In the genomic region with DNA sequence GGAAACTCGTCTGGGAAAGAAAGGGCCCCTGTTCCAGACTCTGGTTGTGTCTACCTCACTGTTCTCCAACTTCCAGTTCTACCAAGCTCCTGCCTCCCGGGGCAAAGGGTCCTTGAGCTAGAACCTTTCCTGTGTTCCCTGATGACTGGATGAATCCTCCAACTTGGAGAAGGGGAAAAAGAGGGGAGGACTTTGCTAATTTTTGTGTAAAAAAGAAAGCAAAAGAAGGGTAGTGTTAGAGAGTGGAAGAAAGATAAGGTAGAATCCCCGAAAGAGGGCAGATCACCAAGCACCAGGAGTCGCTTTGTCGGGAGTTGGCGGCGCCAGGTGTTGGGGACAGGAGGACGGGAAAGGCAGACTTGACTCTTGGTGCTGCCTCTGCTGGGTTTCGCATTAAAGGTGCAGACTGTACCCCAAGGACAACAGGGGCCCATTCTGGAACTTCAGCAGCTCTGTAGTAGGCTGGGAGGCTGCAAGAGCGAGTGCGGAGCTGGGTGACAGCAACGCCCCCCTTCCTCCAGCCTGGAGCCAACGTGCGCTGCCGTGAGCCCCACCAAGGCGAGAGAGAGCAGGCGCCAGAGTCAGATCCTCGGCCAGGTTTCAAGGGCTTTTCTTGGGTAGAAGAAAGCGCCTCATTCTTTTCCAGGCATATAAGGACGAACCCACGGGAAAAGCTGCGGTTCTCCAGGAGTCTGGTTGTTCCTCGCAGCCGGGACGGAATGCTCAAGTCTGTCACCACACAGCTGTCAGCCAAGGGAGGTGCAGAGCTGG, we compare ENCODE assay signal across 9 cellular contexts. TPM values are rescaled to one million over a fixed set of nuclear protein-coding genes. Genes with fewer than 3 reads are reported as not detected.
DNase-seq lines count a peak whose midpoint lies in the region; ATAC-seq, FAIRE-seq and TF ChIP-seq lines count a peak whose summit lies in the region.
"Had no signal": no experiment of that assay in that cellular context is flagged by ENCODE, and none has a peak within 500 bp of the region (broad histone marks: within the 10 kb centered on the region; RNA-seq: fewer than 3 reads in every experiment).

No MANE protein-coding gene starts in this region.

- no peaks in the 10 kb centered on the region for H3K79me2 ChIP-seq in fibroblast of lung (ENCODE audit: control insufficient read depth, insufficient read depth, low read length)

- no peak for FAIRE-seq in RCC 7860 (lab: Jason Lieb, UNC)

- TF ChIP-seq CTCF in fibroblast of lung (conservative IDR thresholded peaks at IDR 0.05 in 1 of 2, IDR thresholded peaks at IDR 0.05 in 1 of 2; ENCODE audit: low read depth in 1 of 2, low read length in 2 of 2): no peak

- DNase-seq in AG08395 (ENCODE audit: low spot score) (peak; percentile 3), fibroblast of lung (ENCODE audit: low read depth in 2 of 2) (peak; percentile 1 to 3), RCC 7860 (ENCODE audit: low spot score) (no peak)
- DNase-seq: activated CD4-positive, alpha-beta T cell treated with anti-CD3 and anti-CD28 coated beads, Interleukin-2, amount 50 U/mL, for 48 hours had no signal

- H3K9ac ChIP-seq in HUES64 (ENCODE audit: low read depth, low read length) (no peak overlapping the region), fibroblast of lung (ENCODE audit: insufficient read depth, low read length) (no peak overlapping the region)

- H3K4me1 ChIP-seq in HUES64 (ENCODE audit: insufficient read depth, low read length) (peaks cover 22% of the 10 kb centered on the region), fibroblast of lung (ENCODE audit: control insufficient read depth, extremely low read depth, insufficient read depth, low read length) (peaks cover 3% of the 10 kb centered on the region), neuron (ENCODE audit: insufficient read depth, low read length) (peaks cover 10% of the 10 kb centered on the region)

- no peaks in the 10 kb centered on the region for H4K20me1 ChIP-seq in fibroblast of lung (ENCODE audit: control insufficient read depth, extremely low read depth, insufficient read depth, low read length)

- H3K4me3 ChIP-seq in HUES64 (ENCODE audit: low read length): peak overlapping the region; percentile 61
- peak overlapping the region; percentile 56 to 81 (median 72) for H3K4me3 ChIP-seq in fibroblast of lung (replicated peaks in 1 of 4; ENCODE audit: control extremely low read depth in 1 of 4, insufficient read depth in 1 of 4, low read depth in 3 of 4, low read length in 4 of 4)
- peak overlapping the region; percentile 58 for H3K4me3 ChIP-seq in neuron (ENCODE audit: low read length)

- H3K9me3 ChIP-seq in HUES64 (ENCODE audit: insufficient read depth, low read depth, low read length) (no peaks in the 10 kb centered on the region), fibroblast of lung (ENCODE audit: control insufficient read depth, insufficient read depth, low read depth, low read length) (no peaks in the 10 kb centered on the region), neuron (ENCODE audit: low read length) (peaks cover 2% of the 10 kb centered on the region)

- ATAC-seq in HG03354 (IDR thresholded peaks at IDR 0.05; ENCODE audit: poor library complexity, severe bottlenecking, unreplicated experiment) (no peak), HG03460 (IDR thresholded peaks at IDR 0.05; ENCODE audit: unreplicated experiment) (no peak), HG03469 (IDR thresholded peaks at IDR 0.05; ENCODE audit: unreplicated experiment) (no peak)

- H3K27ac ChIP-seq in HUES64 (ENCODE audit: low read depth, low read length): no peak overlapping the region
- H3K27ac ChIP-seq in fibroblast of lung (ENCODE audit: insufficient read depth, low read length): no peak overlapping the region

- peak overlapping the region; percentile 94 for H2AFZ ChIP-seq in fibroblast of lung (ENCODE audit: low read length)
- H2AFZ ChIP-seq in neuron (ENCODE audit: low read depth, low read length): no peak overlapping the region

- WGBS in HUES64: 9% methylated on average over 25 of the region's 25 CpGs

- no peaks in the 10 kb centered on the region for H3K36me3 ChIP-seq in HUES64 (ENCODE audit: insufficient read depth, low read length)
- H3K36me3 ChIP-seq in fibroblast of lung (ENCODE audit: control insufficient read depth, insufficient read depth, low read length): no peaks in the 10 kb centered on the region
- H3K36me3 ChIP-seq in neuron (ENCODE audit: insufficient read depth, low read length): no peaks in the 10 kb centered on the region

- peak overlapping the region; percentile 94 for H3K4me2 ChIP-seq in fibroblast of lung (ENCODE audit: extremely low read depth, insufficient read depth, low read length)

- H3K27me3 ChIP-seq in HUES64 (ENCODE audit: insufficient read depth, low read length) (peaks cover 62% of the 10 kb centered on the region), fibroblast of lung (ENCODE audit: control insufficient read depth, insufficient read depth, low read length) (no peaks in the 10 kb centered on the region), neuron (ENCODE audit: insufficient read depth, low read length) (no peaks in the 10 kb centered on the region)

RNA-seq across cellular contexts. Expression of a gene that starts 1.7 kb away (rescaled TPM):
- polyA plus RNA-seq in HUES64 (2013, experiment 1 of 2): 0.45 TPM
- polyA plus RNA-seq in HUES64 (2013, experiment 2 of 2): 0.63 TPM
- 4.0 and 6.7 TPM in 2 replicates for total RNA-seq in fibroblast of lung
- 5.4 and 7.8 TPM in 2 replicates for polyA plus RNA-seq in fibroblast of lung
- polyA plus RNA-seq in fibroblast of lung (2012): 1.8 and 3.2 TPM in 2 replicates
- polyA minus RNA-seq in fibroblast of lung (ENCODE audit: low replicate concordance): 5.5 and 14.0 TPM in 2 replicates
